Comparison of ENCODE assay signal across 9 cellular contexts in the genomic region with DNA sequence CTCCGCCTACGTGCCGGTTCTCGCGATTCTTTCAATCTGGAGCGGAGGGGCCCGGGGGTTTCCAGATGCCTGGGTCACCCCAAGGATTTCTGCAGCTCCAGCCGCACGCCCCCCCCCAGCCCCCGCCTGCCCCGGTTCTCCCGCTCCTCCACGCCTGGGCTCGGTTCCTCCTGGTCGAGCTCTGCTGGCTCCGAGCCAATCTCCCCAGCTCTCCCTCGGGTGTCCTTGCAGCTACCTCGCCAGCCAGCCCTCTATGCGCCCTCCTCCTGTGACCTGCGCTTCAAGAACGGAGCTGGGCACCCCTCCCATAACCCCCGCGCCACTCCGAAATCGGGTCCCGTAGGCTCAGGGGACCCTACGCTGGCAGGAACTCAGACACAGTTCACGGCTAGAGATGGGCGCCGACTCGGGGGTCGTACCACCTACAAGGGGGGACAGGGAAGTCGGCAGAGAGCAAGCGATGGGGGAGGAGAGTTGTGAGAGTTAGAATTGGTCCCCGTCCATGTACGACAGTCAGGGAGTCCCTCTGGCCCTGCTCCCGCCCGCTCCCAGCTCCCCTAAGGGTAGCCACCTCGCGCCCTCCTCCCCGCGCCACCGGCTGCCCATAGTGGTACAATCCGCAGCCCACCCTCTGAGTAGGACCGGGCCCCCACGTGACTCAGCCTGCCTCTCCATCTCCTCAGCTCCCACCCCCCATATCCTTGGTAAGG. TPM values are rescaled to one million over a fixed set of nuclear protein-coding genes. Genes with fewer than 3 reads are reported as not detected.
DNase-seq lines count a peak whose midpoint lies in the region; ATAC-seq and TF ChIP-seq lines count a peak whose summit lies in the region.
"Had no signal": no experiment of that assay in that cellular context is flagged by ENCODE, and none has a peak within 500 bp of the region (broad histone marks: within the 10 kb centered on the region; RNA-seq: fewer than 3 reads in every experiment).

No MANE protein-coding gene starts in this region.

- POLR2A ChIA-PET in CD4-positive, alpha-beta memory T cell (lab: Charles Lee; ENCODE audit: partially characterized antibody) = interaction anchor here (0.8 to 9.3 kb wide), 8 partner anchors 16 to 149 kb away, joined by 3 to 176 read pairs (median 6); partner anchors contain the start of genes ACAP1, MPDU1, POLR2A and SENP3

- peaks cover 5 to 7% of the 10 kb centered on the region in 2 donors for H3K36me3 Mint-ChIP-seq in CD4-positive, alpha-beta memory T cell
- H3K36me3 Mint-ChIP-seq in IgD-negative memory B cell = peaks cover 4% of the 10 kb centered on the region
- H3K36me3 Mint-ChIP-seq in nephron progenitor cell (ENCODE audit: low read depth) = no peaks in the 10 kb centered on the region

- H3K36me3 ChIP-seq in CD4-positive, alpha-beta memory T cell (ENCODE audit: insufficient read depth, low read length) = no peaks in the 10 kb centered on the region

- DNase-seq in CD4-positive, alpha-beta memory T cell = peak in 4 of 5 donors; percentile 19 to 54 (median 24)
- peak; percentile 61 for DNase-seq in activated CD4-positive, alpha-beta T cell treated with anti-CD3 and anti-CD28 coated beads for 48 hours
- no peak for DNase-seq in epithelial cell of proximal tubule (ENCODE audit: low read depth)
- peak; percentile 70 for DNase-seq in nephron progenitor cell
- DNase-seq in SW 1271 (lab: John Stamatoyannopoulos, UW) = no peak
- DNase-seq in middle frontal gyrus (ENCODE audit: extremely low spot score, low spot score) = no peak

- H3K27ac Mint-ChIP-seq in CD4-positive, alpha-beta memory T cell = peak overlapping the region in 4 of 7 donors; percentile 13 to 81 (median 58)
- H3K27ac Mint-ChIP-seq in IgD-negative memory B cell (peak overlapping the region in 2 of 3 donors; percentile 35 to 67), nephron progenitor cell (peak overlapping the region; percentile 99)

- intact Hi-C loops in CD4-positive, alpha-beta memory T cell (cut with micrococcal nuclease) = no loop called here

- ATAC-seq in HG03432 (IDR thresholded peaks at IDR 0.05; ENCODE audit: unreplicated experiment) = no peak

- TF ChIP-seq CTCF in epithelial cell of proximal tubule (conservative IDR thresholded peaks at IDR 0.05; ENCODE audit: low read depth, low read length) (no peak), nephron progenitor cell (IDR thresholded peaks at IDR 0.05) (no peak)

- H3K4me3 ChIP-seq in CD4-positive, alpha-beta memory T cell (ENCODE audit: low read length in 2 of 2) = peak overlapping the region in 1 of 2 donors; percentile 41
- peak overlapping the region; percentile 75 for H3K4me3 ChIP-seq in epithelial cell of proximal tubule (ENCODE audit: low read depth, low read length)

- H3K27ac ChIP-seq in CD4-positive, alpha-beta memory T cell (ENCODE audit: low read depth, low read length) = no peak overlapping the region

- no peaks in the 10 kb centered on the region for H3K9me3 Mint-ChIP-seq in CD4-positive, alpha-beta memory T cell
- no peaks in the 10 kb centered on the region for H3K9me3 Mint-ChIP-seq in IgD-negative memory B cell
- no peaks in the 10 kb centered on the region for H3K9me3 Mint-ChIP-seq in nephron progenitor cell

- peak overlapping the region; percentile 48 to 91 (median 72) for H3K4me3 Mint-ChIP-seq in CD4-positive, alpha-beta memory T cell
- H3K4me3 Mint-ChIP-seq in IgD-negative memory B cell (peak overlapping the region; percentile 41 to 88 (median 78)), nephron progenitor cell (peak overlapping the region; percentile 95)

- peaks cover 38% of the 10 kb centered on the region for H3K27me3 ChIP-seq in CD4-positive, alpha-beta memory T cell (ENCODE audit: insufficient read depth, low read length)

- H3K9me3 ChIP-seq in CD4-positive, alpha-beta memory T cell (ENCODE audit: control insufficient read depth in 1 of 2, low read length in 2 of 2) = no peaks in the 10 kb centered on the region

- peaks cover 51% of the 10 kb centered on the region for H3K4me1 ChIP-seq in CD4-positive, alpha-beta memory T cell (ENCODE audit: insufficient read depth, low read length)

- H3K27me3 Mint-ChIP-seq in CD4-positive, alpha-beta memory T cell = peaks cover 27 to 43% of the 10 kb centered on the region in 2 donors
- H3K27me3 Mint-ChIP-seq in IgD-negative memory B cell (peaks cover 49% of the 10 kb centered on the region), nephron progenitor cell (ENCODE audit: low read depth, poor library complexity) (peaks cover 65% of the 10 kb centered on the region)

- peaks cover 23 to 56% (median 36%) of the 10 kb centered on the region in 4 donors for H3K4me1 Mint-ChIP-seq in CD4-positive, alpha-beta memory T cell
- H3K4me1 Mint-ChIP-seq in IgD-negative memory B cell (peaks cover 18 to 27% (median 23%) of the 10 kb centered on the region in 3 donors), nephron progenitor cell (peaks cover 68% of the 10 kb centered on the region)

- CTCF ChIA-PET in CD4-positive, alpha-beta memory T cell (lab: Charles Lee; ENCODE audit: partially characterized antibody) = interaction anchor here (0.7 to 5.4 kb wide), 6 partner anchors 14 to 121 kb away, joined by 3 to 88 read pairs (median 6); partner anchors contain the start of genes KCTD11, SENP3 and TMEM95

RNA-seq across cellular contexts. Expression of gene FGF11, which starts 1.0 kb away (rescaled TPM):
- 1 to 10 TPM; 2.7 to 3.3 TPM for total RNA-seq in CD4-positive, alpha-beta memory T cell
- under 1 TPM in 1 of 2 donors, not detected in 1; 0.14 TPM for polyA plus RNA-seq in CD4-positive, alpha-beta memory T cell
- polyA plus RNA-seq in IgD-negative memory B cell = not detected
- total RNA-seq in epithelial cell of proximal tubule = 0.51 and 11.5 TPM in 2 replicates

RNA-seq across cellular contexts. Expression of gene CHRNB1, which starts 4.6 kb away (rescaled TPM):
- 1 to 10 TPM; 9.1 to 9.5 TPM for total RNA-seq in CD4-positive, alpha-beta memory T cell
- 10 to 100 TPM; 24.1 to 29.2 TPM for polyA plus RNA-seq in CD4-positive, alpha-beta memory T cell
- polyA plus RNA-seq in IgD-negative memory B cell = 13.8 TPM
- 21.3 and 30.7 TPM in 2 replicates for total RNA-seq in epithelial cell of proximal tubule

RNA-seq across cellular contexts. Expression of gene TMEM102, which starts 5.0 kb away (rescaled TPM):
- total RNA-seq in CD4-positive, alpha-beta memory T cell = 10 to 100 TPM; 20.8 to 21.8 TPM
- 10 to 100 TPM; 14.6 to 29.2 TPM for polyA plus RNA-seq in CD4-positive, alpha-beta memory T cell
- polyA plus RNA-seq in IgD-negative memory B cell = 25.5 TPM
- total RNA-seq in epithelial cell of proximal tubule = 24.6 and 25.0 TPM in 2 replicates

RNA-seq across cellular contexts. Expression of gene SPEM3, which starts 11.6 kb away (rescaled TPM):
- not detected for total RNA-seq in CD4-positive, alpha-beta memory T cell
- not detected for polyA plus RNA-seq in CD4-positive, alpha-beta memory T cell
- polyA plus RNA-seq in IgD-negative memory B cell = not detected
- total RNA-seq in epithelial cell of proximal tubule = not detected in 2 replicates
- total RNA-seq: lung microvascular endothelial cell had no signal

RNA-seq across cellular contexts. Expression of gene SPEM2, which starts 14.9 kb away (rescaled TPM):
- not detected for total RNA-seq in CD4-positive, alpha-beta memory T cell
- polyA plus RNA-seq in CD4-positive, alpha-beta memory T cell = not detected
- polyA plus RNA-seq in IgD-negative memory B cell = not detected
- not detected in 2 replicates for total RNA-seq in epithelial cell of proximal tubule
- total RNA-seq: lung microvascular endothelial cell had no signal

Comparison
In these comparisons a context has a peak if more than half of its experiments do, and no peak if none do; other contexts are left out.
1. DNase-seq: peak in CD4-positive, alpha-beta memory T cell (4 of 5), activated CD4-positive, alpha-beta T cell treated with anti-CD3 and anti-CD28 coated beads for 48 hours (single experiment) and nephron progenitor cell (single experiment); none in epithelial cell of proximal tubule (single experiment), SW 1271 (0 of 2) and middle frontal gyrus (single experiment).
2. Peak in every context shown above with its lines, with median percentiles within 50 percentile points of each other: H3K27ac Mint-ChIP-seq and H3K4me3 Mint-ChIP-seq.